15 cellular contexts compared by ENCODE assay signal in genomic region chr18:8602040-8602439, GRCh38. TPM values are rescaled to one million over a fixed set of nuclear protein-coding genes. Genes with fewer than 3 reads are reported as not detected.
DNase-seq lines count a peak whose midpoint lies in the region; ATAC-seq, FAIRE-seq and TF ChIP-seq lines count a peak whose summit lies in the region.
"Had no signal": no experiment of that assay in that cellular context is flagged by ENCODE, and none has a peak within 500 bp of the region (broad histone marks: within the 10 kb centered on the region; RNA-seq: fewer than 3 reads in every experiment).

No MANE protein-coding gene starts in this region.

- no peak for FAIRE-seq in kidney (lab: Jason Lieb, UNC)
- FAIRE-seq: HTR-8/SVneo had no signal

- no peak overlapping the region for H2BK15ac ChIP-seq in mesenchymal stem cell (ENCODE audit: low read depth, poor library complexity, severe bottlenecking)

- no peak overlapping the region for H2BK12ac ChIP-seq in mesenchymal stem cell (ENCODE audit: low read length in 2 of 2)

- H3K9ac ChIP-seq in mesenchymal stem cell (ENCODE audit: low read length) (no peak overlapping the region), kidney (ENCODE audit: low read length in 2 of 2) (no peak overlapping the region)

- no peak overlapping the region for H3K23ac ChIP-seq in mesenchymal stem cell (ENCODE audit: low read length in 2 of 2)

- H3K4ac ChIP-seq in mesenchymal stem cell (ENCODE audit: low read depth in 1 of 2, low read length in 2 of 2), result no peak overlapping the region

- no peak overlapping the region for H2AFZ ChIP-seq in mesenchymal stem cell (ENCODE audit: low read depth, low read length)

- WGBS in mesenchymal stem cell, result 88% methylated on average over 4 of the region's 4 CpGs

- H3K9me3 ChIP-seq in mesenchymal stem cell (ENCODE audit: control insufficient read depth, low read length), result no peaks in the 10 kb centered on the region
- H3K9me3 ChIP-seq in kidney (ENCODE audit: control insufficient read depth in 1 of 2, low read length in 2 of 2), result no peaks in the 10 kb centered on the region

- H4K91ac ChIP-seq in mesenchymal stem cell (ENCODE audit: low read length), result no peak overlapping the region

- H2BK120ac ChIP-seq in mesenchymal stem cell (ENCODE audit: low read depth, low read length), result no peak overlapping the region

- intact Hi-C loops in kidney (cut with DNase I), result no loop called here

- H3K79me1 ChIP-seq in mesenchymal stem cell (replicated peaks; ENCODE audit: low read length, poor library complexity, severe bottlenecking), result no peaks in the 10 kb centered on the region

- ATAC-seq in GM19025 (IDR thresholded peaks at IDR 0.05; ENCODE audit: low read depth, unreplicated experiment) (peak; percentile 19), GM21737 (IDR thresholded peaks at IDR 0.05; ENCODE audit: unreplicated experiment) (peak; percentile 28), HG03175 (IDR thresholded peaks at IDR 0.05; ENCODE audit: unreplicated experiment) (peak; percentile 21)

- H3K4me3 ChIP-seq in mesenchymal stem cell (ENCODE audit: insufficient read depth in 1 of 2, low read depth in 1 of 2, low read length in 2 of 2), result no peak overlapping the region
- H3K4me3 ChIP-seq in kidney (ENCODE audit: low read length in 2 of 2), result no peak overlapping the region
- H3K4me3 ChIP-seq: skin epidermis had no signal

- H4K8ac ChIP-seq in mesenchymal stem cell (ENCODE audit: low read length), result no peak overlapping the region

- H3K27ac ChIP-seq in mesenchymal stem cell (ENCODE audit: low read length, poor library complexity, severe bottlenecking) (no peak overlapping the region), kidney (ENCODE audit: low read depth in 2 of 2, low read length in 2 of 2) (no peak overlapping the region)

- H3K36me3 ChIP-seq in mesenchymal stem cell (ENCODE audit: control insufficient read depth in 1 of 2, insufficient read depth in 2 of 2, low read depth in 1 of 2, low read length in 2 of 2), result no peaks in the 10 kb centered on the region
- H3K36me3 ChIP-seq in kidney (ENCODE audit: control insufficient read depth in 1 of 2, insufficient read depth in 2 of 2, low read length in 2 of 2), result no peaks in the 10 kb centered on the region

- no peak overlapping the region for H3K14ac ChIP-seq in mesenchymal stem cell (ENCODE audit: low read length in 2 of 2)

- H3K4me1 ChIP-seq in mesenchymal stem cell (ENCODE audit: control insufficient read depth, insufficient read depth, low read depth, low read length), result peaks cover 8% of the 10 kb centered on the region
- H3K4me1 ChIP-seq in kidney (ENCODE audit: control insufficient read depth in 1 of 2, insufficient read depth in 1 of 2, low read depth in 1 of 2, low read length in 2 of 2), result no peaks in the 10 kb centered on the region

- H2BK5ac ChIP-seq in mesenchymal stem cell (ENCODE audit: low read depth, low read length, poor library complexity, severe bottlenecking), result no peak overlapping the region

- DNase-seq in mesenchymal stem cell (no peak), glomerular visceral epithelial cell (ENCODE audit: extremely low spot score) (no peak), kidney (no peak), HuH-7 (ENCODE audit: low spot score) (no peak)
- no peak for DNase-seq in stimulated activated CD4-positive, alpha-beta T cell treated with anti-CD3 and anti-CD28 coated beads, Interleukin-12 subunit alpha, Interleukin-12 subunit beta, amount 100 ng/mL, for 4 hours
- DNase-seq: activated T-cell treated with anti-CD3 and anti-CD28 coated beads for 4 hours, DMS 273 treated with DMSO at 0.1 percent for 48 hours, NCI-H1930, PC-3, T-helper 9 cell had no signal

- H3K27me3 ChIP-seq in mesenchymal stem cell (ENCODE audit: control insufficient read depth in 1 of 2, insufficient read depth in 1 of 2, low read length in 2 of 2), result peaks cover 28 to 52% of the 10 kb centered on the region in 2 experiments

- peak overlapping the region in 1 of 2 experiments; percentile 12 for H3K18ac ChIP-seq in mesenchymal stem cell (ENCODE audit: low read depth in 1 of 2, low read length in 2 of 2)

- H3K4me2 ChIP-seq in mesenchymal stem cell (ENCODE audit: low read length, poor library complexity, severe bottlenecking), result no peak overlapping the region

- TF ChIP-seq CTCF in kidney (IDR thresholded peaks at IDR 0.05; ENCODE audit: borderline replicate concordance, extremely low read depth, insufficient read depth), result no peak

- H2AK5ac ChIP-seq in mesenchymal stem cell (ENCODE audit: low read length, severe bottlenecking), result peak overlapping the region; percentile 56

RNA-seq across cellular contexts. Expression of gene RAB12, which starts 7.2 kb away (rescaled TPM):
- 29.5 TPM for polyA plus RNA-seq in mesenchymal stem cell (2013, experiment 1 of 2)
- 30.1 TPM for polyA plus RNA-seq in mesenchymal stem cell (2013, experiment 2 of 2)
- 46.7 TPM for total RNA-seq in kidney
- 37.7 TPM for polyA plus RNA-seq in kidney (ENCODE audit: insufficient read depth, low read depth, low replicate concordance)
